Comparison of ENCODE assay signal across 8 cellular contexts in the genomic region with DNA sequence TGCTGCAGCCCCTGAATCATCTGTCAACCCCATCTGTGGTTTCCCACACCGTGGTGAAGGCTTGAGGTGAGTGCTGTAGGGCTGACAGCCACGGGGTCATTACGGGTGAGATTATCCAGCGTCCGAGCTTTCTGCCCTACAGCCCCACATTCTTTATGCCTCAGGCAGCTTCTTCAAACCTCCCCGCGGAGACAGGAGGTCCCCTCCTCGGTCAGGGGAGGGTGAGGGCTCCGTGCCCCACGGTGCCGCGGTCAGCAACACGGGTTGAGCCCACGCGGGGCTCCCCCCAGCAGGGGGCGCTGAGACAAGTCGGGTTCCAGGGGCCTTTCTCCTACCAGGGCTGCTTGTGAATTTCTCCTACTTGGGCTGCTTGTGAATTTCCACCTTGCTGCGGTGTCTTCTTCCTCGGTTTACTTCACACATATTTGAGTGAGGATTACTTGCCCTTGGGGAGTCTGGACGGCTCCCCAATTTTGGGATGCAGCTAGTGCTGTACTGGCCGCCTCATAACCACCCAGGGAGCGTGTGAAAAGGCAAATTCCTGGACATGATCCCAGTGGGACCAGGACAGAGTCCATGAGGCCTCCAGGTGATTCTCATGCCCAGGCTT. TPM values are rescaled to one million over a fixed set of nuclear protein-coding genes. Genes with fewer than 3 reads are reported as not detected.
DNase-seq lines count a peak whose midpoint lies in the region; ATAC-seq, FAIRE-seq and TF ChIP-seq lines count a peak whose summit lies in the region.

No MANE protein-coding gene starts in this region.

- no peaks in the 10 kb centered on the region for H3K4me1 ChIP-seq in CD8-positive, alpha-beta T cell (ENCODE audit: insufficient read depth, low read length)
- H3K4me1 ChIP-seq in esophagus (ENCODE audit: control insufficient read depth in 2 of 2, insufficient read depth in 2 of 2, low read length in 1 of 2) (peaks cover 0 to 12% of the 10 kb centered on the region in 2 donors), pancreas (no peaks in the 10 kb centered on the region), upper lobe of left lung (peaks cover 3 to 6% (median 5%) of the 10 kb centered on the region in 4 donors)

- no peak overlapping the region for H3K27ac Mint-ChIP-seq in CD8-positive, alpha-beta T cell
- H3K27ac Mint-ChIP-seq in activated CD8-positive, alpha-beta memory T cell treated with anti-CD3 and anti-CD28 coated beads, Interleukin-2, amount 10 ng/mL, durations not matched to agents 7 days and 5 days, result no peak overlapping the region

- DNase-seq in CD8-positive, alpha-beta T cell, result peak; percentile 32 to 78 (median 57)
- DNase-seq in LNCaP clone FGC (ENCODE audit: low read depth) (no peak), pancreas (peak in 5 of 6 donors; percentile 30 to 85 (median 60)), upper lobe of left lung (peak in 1 of 2 donors; percentile 91)
- peak; percentile 53 for DNase-seq in activated CD8-positive, alpha-beta memory T cell treated with anti-CD3 and anti-CD28 coated beads, Interleukin-2, amount 10 ng/mL, durations not matched to agents 7 days and 5 days

- no peaks in the 10 kb centered on the region for H3K27me3 ChIP-seq in CD8-positive, alpha-beta T cell (ENCODE audit: insufficient read depth, low read length)
- no peaks in the 10 kb centered on the region for H3K27me3 ChIP-seq in esophagus (ENCODE audit: control insufficient read depth in 1 of 2, insufficient read depth in 2 of 2, low read length in 2 of 2)
- no peaks in the 10 kb centered on the region for H3K27me3 ChIP-seq in pancreas
- H3K27me3 ChIP-seq in upper lobe of left lung, result no peaks in the 10 kb centered on the region

- no peak for FAIRE-seq in pancreas (lab: Jason Lieb, UNC)

- intact Hi-C loops in CD8-positive, alpha-beta T cell (cut with DNase I, micrococcal nuclease), result loop anchor here (1.0 kb wide), 2 partner anchors 139 to 140 kb away; no protein-coding TSS in a partner anchor
- intact Hi-C loops in pancreas (cut with DNase I), result no loop called here

- ATAC-seq in CD8-positive, alpha-beta T cell, result peak; percentile 52
- ATAC-seq in activated CD8-positive, alpha-beta memory T cell treated with anti-CD3 and anti-CD28 coated beads, Interleukin-2, amount 10 ng/mL, durations not matched to agents 7 days and 5 days, result peak; percentile 66
- ATAC-seq in pancreas, result peak; percentile 73 to 91 (median 83)
- peak; percentile 59 to 76 for ATAC-seq in upper lobe of left lung (ENCODE audit: low FRiP score in 2 of 2)
- ATAC-seq in GM18861 (IDR thresholded peaks at IDR 0.05; ENCODE audit: unreplicated experiment), result no peak
- no peak for ATAC-seq in HG02938 (IDR thresholded peaks at IDR 0.05; ENCODE audit: unreplicated experiment)

- H3K4me3 ChIP-seq in CD8-positive, alpha-beta T cell (ENCODE audit: low read depth, low read length), result no peak overlapping the region
- H3K4me3 ChIP-seq in LNCaP clone FGC (ENCODE audit: low read depth, low read length) (no peak overlapping the region), esophagus (ENCODE audit: low read depth in 1 of 2, low read length in 2 of 2) (no peak overlapping the region), pancreas (peak overlapping the region in 2 of 4 donors; percentile 18 to 22), upper lobe of left lung (no peak overlapping the region)

- no peaks in the 10 kb centered on the region for H3K9me3 ChIP-seq in CD8-positive, alpha-beta T cell (ENCODE audit: low read length)
- H3K9me3 ChIP-seq in esophagus (ENCODE audit: control insufficient read depth in 2 of 2, insufficient read depth in 1 of 2, low read depth in 1 of 2, low read length in 1 of 2) (no peaks in the 10 kb centered on the region), pancreas (no peaks in the 10 kb centered on the region), upper lobe of left lung (no peaks in the 10 kb centered on the region)

- no peaks in the 10 kb centered on the region for H3K9me3 Mint-ChIP-seq in CD8-positive, alpha-beta T cell
- H3K9me3 Mint-ChIP-seq in activated CD8-positive, alpha-beta memory T cell treated with anti-CD3 and anti-CD28 coated beads, Interleukin-2, amount 10 ng/mL, durations not matched to agents 7 days and 5 days (ENCODE audit: low read depth), result no peaks in the 10 kb centered on the region

- TF ChIP-seq EP300 in upper lobe of left lung (IDR thresholded peaks at IDR 0.05), result no peak

- H3K27ac ChIP-seq in CD8-positive, alpha-beta T cell (ENCODE audit: low read depth, low read length), result no peak overlapping the region
- H3K27ac ChIP-seq in esophagus (ENCODE audit: low read depth in 2 of 2, low read length in 1 of 2) (peak overlapping the region; percentile 12 to 56), pancreas (no peak overlapping the region), upper lobe of left lung (no peak overlapping the region)

- no peak for TF ChIP-seq POLR2A in upper lobe of left lung (IDR thresholded peaks at IDR 0.05)

- POLR2A ChIA-PET in CD8-positive, alpha-beta T cell (lab: Charles Lee), result interaction anchor here (0.6 kb wide), 1 partner anchor 51 kb away, joined by 3 read pairs; no protein-coding TSS in a partner anchor

- TF ChIP-seq CTCF in CD8-positive, alpha-beta T cell (IDR thresholded peaks at IDR 0.05), result peak; percentile 75
- peak; percentile 68 for TF ChIP-seq CTCF in LNCaP clone FGC (IDR thresholded peaks at IDR 0.05; ENCODE audit: control insufficient read depth, extremely low read depth, insufficient read depth)
- TF ChIP-seq CTCF in pancreas (IDR thresholded peaks at IDR 0.05), result peak; percentile 62 to 74 (median 68)
- TF ChIP-seq CTCF in upper lobe of left lung (IDR thresholded peaks at IDR 0.05), result peak; percentile 47 to 77 (median 66)

- H3K27me3 Mint-ChIP-seq in CD8-positive, alpha-beta T cell (ENCODE audit: low read depth), result peaks cover 17% of the 10 kb centered on the region
- H3K27me3 Mint-ChIP-seq in activated CD8-positive, alpha-beta memory T cell treated with anti-CD3 and anti-CD28 coated beads, Interleukin-2, amount 10 ng/mL, durations not matched to agents 7 days and 5 days, result peaks cover 29% of the 10 kb centered on the region

- H3K4me3 Mint-ChIP-seq in CD8-positive, alpha-beta T cell, result no peak overlapping the region
- H3K4me3 Mint-ChIP-seq in activated CD8-positive, alpha-beta memory T cell treated with anti-CD3 and anti-CD28 coated beads, Interleukin-2, amount 10 ng/mL, durations not matched to agents 7 days and 5 days, result no peak overlapping the region

- CTCF ChIA-PET in CD8-positive, alpha-beta T cell (lab: Charles Lee), result interaction anchor here (0.6 to 4.0 kb wide), 30 partner anchors 9 to 266 kb away, joined by 3 to 21 read pairs (median 4); a partner anchor contains a TSS
- CTCF ChIA-PET in activated CD8-positive, alpha-beta memory T cell treated with anti-CD3 and anti-CD28 coated beads, Interleukin-2, amount 10 ng/mL, durations not matched to agents 7 days and 5 days (lab: Charles Lee), result interaction anchor here (0.8 to 2.9 kb wide), 13 partner anchors 11 to 188 kb away, joined by 3 to 18 read pairs (median 5); no protein-coding TSS in a partner anchor

- no peaks in the 10 kb centered on the region for H3K4me1 Mint-ChIP-seq in CD8-positive, alpha-beta T cell (ENCODE audit: low read depth)
- peaks cover 39% of the 10 kb centered on the region for H3K4me1 Mint-ChIP-seq in activated CD8-positive, alpha-beta memory T cell treated with anti-CD3 and anti-CD28 coated beads, Interleukin-2, amount 10 ng/mL, durations not matched to agents 7 days and 5 days

- H3K36me3 Mint-ChIP-seq in CD8-positive, alpha-beta T cell, result no peaks in the 10 kb centered on the region
- peaks cover 1% of the 10 kb centered on the region for H3K36me3 Mint-ChIP-seq in activated CD8-positive, alpha-beta memory T cell treated with anti-CD3 and anti-CD28 coated beads, Interleukin-2, amount 10 ng/mL, durations not matched to agents 7 days and 5 days

- H3K36me3 ChIP-seq in CD8-positive, alpha-beta T cell (ENCODE audit: insufficient read depth, low read length), result no peaks in the 10 kb centered on the region
- H3K36me3 ChIP-seq in esophagus (ENCODE audit: control insufficient read depth in 2 of 2, insufficient read depth in 2 of 2, low read length in 1 of 2) (no peaks in the 10 kb centered on the region), pancreas (no peaks in the 10 kb centered on the region), upper lobe of left lung (no peaks in the 10 kb centered on the region)

- 15 to 19% methylated on average over 22 of the region's 22 CpGs for WGBS in esophagus, 2 donors
- 9 to 10% methylated on average over 22 of the region's 22 CpGs for WGBS in pancreas, 2 donors
- WGBS in upper lobe of left lung, 2 donors, result 22 to 23% methylated on average over 16 to 22 of the region's 22 CpGs

RNA-seq across cellular contexts. Expression of a gene that starts 18.1 kb away (rescaled TPM):
- total RNA-seq in CD8-positive, alpha-beta T cell, result not detected
- not detected for total RNA-seq in activated CD8-positive, alpha-beta memory T cell treated with anti-CD3 and anti-CD28 coated beads, Interleukin-2, amount 10 ng/mL, durations not matched to agents 7 days and 5 days
- under 1 TPM; 0.02 to 0.04 TPM for polyA plus RNA-seq in esophagus
- total RNA-seq in pancreas, result under 1 TPM; 0.09 to 0.19 (median 0.13) TPM
- under 1 TPM; 0.15 to 0.45 TPM for polyA plus RNA-seq in pancreas
- total RNA-seq in upper lobe of left lung, result under 1 TPM in 1 of 6 donors, not detected in 5; 0.23 TPM

RNA-seq across cellular contexts. Expression of a gene that starts 48.9 kb away (rescaled TPM):
- 100 to 1,000 TPM; 252 to 277 TPM for total RNA-seq in CD8-positive, alpha-beta T cell
- 10 to 100 TPM; 34.1 to 47.5 TPM for total RNA-seq in activated CD8-positive, alpha-beta memory T cell treated with anti-CD3 and anti-CD28 coated beads, Interleukin-2, amount 10 ng/mL, durations not matched to agents 7 days and 5 days
- 10 to 100 TPM; 32.7 to 52.9 TPM for polyA plus RNA-seq in esophagus
- total RNA-seq in pancreas, result 100 to 1,000 TPM in 3 of 6 donors, 10 to 100 TPM in 3; 65.9 to 157 (median 99.0) TPM
- 10 to 100 TPM; 33.1 to 45.8 TPM for polyA plus RNA-seq in pancreas
- 10 to 100 TPM; 16.0 to 98.5 (median 53.5) TPM for total RNA-seq in upper lobe of left lung

RNA-seq across cellular contexts. Expression of a gene that starts 49.9 kb away (rescaled TPM):
- total RNA-seq in CD8-positive, alpha-beta T cell, result not detected
- total RNA-seq in activated CD8-positive, alpha-beta memory T cell treated with anti-CD3 and anti-CD28 coated beads, Interleukin-2, amount 10 ng/mL, durations not matched to agents 7 days and 5 days, result not detected
- polyA plus RNA-seq in esophagus, result not detected
- under 1 TPM in 2 of 6 donors, not detected in 4; 0.16 to 0.46 TPM for total RNA-seq in pancreas
- polyA plus RNA-seq in pancreas, result under 1 TPM in 1 of 2 donors, not detected in 1; 0.19 TPM
- total RNA-seq in upper lobe of left lung, result not detected

Comparison
In these comparisons a context has a peak if more than half of its experiments do, and no peak if none do; other contexts are left out.
1. ATAC-seq: peak in CD8-positive, alpha-beta T cell (single experiment), activated CD8-positive, alpha-beta memory T cell treated with anti-CD3 and anti-CD28 coated beads, Interleukin-2, amount 10 ng/mL, durations not matched to agents 7 days and 5 days (single experiment), pancreas (4 of 4) and upper lobe of left lung (2 of 2); none in GM18861 (single experiment) and HG02938 (single experiment).
2. H3K27ac ChIP-seq: peak in esophagus (2 of 2); none in CD8-positive, alpha-beta T cell (single experiment), pancreas (0 of 4) and upper lobe of left lung (0 of 4).
3. intact Hi-C loops: an anchor here in CD8-positive, alpha-beta T cell (1.0 kb wide); none called in pancreas.
4. Peak in every context shown above with its lines, with median percentiles within 50 percentile points of each other: CTCF ChIP-seq.